8 cellular contexts compared by ENCODE assay signal in the genomic region with DNA sequence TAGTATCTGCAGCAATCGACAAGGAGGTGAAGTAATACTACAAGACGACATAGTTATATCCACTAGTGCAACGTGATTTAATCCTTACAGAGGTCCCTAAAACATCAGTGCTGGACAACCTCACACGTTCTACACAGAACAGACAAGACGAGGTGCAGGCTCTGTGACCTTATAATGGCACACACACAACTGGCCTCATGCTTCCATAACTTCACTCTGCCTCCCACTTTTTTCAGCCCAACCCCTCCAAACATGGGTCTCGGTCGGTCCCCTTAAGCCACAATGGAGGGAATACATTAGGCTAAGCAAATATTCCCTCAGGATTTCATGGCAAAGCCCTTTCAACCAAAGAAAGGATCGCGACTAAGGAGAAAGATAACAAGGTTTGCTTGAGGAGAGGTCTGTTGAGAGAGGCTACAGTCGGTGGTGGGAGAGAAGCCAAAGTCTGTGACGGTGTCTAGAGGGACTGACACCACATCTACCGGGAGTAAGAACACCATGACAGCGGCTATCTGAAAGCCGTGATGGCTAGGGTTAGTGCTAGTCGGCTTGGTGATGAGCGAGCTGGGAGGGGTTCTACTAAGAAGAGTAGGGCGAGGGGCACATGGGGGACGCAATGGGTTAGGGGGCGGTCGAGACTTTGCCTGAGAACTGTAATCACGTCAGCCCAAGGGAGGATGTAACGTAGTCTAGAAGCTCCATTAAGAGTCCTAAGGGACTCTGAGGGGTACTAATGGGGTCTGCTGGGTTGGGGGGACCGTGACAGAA. TPM values are rescaled to one million over a fixed set of nuclear protein-coding genes. Genes with fewer than 3 reads are reported as not detected.
DNase-seq lines count a peak whose midpoint lies in the region; ATAC-seq and TF ChIP-seq lines count a peak whose summit lies in the region.

No MANE protein-coding gene starts in this region.

- no peaks in the 10 kb centered on the region for H3K36me3 Mint-ChIP-seq in activated T-cell treated with anti-CD3 and anti-CD28 coated beads, Interleukin-2, amount 50 U/mL, for 4 hours (ENCODE audit: insufficient read depth)

- H3K36me3 ChIP-seq in neuron (ENCODE audit: insufficient read depth, low read length) = no peaks in the 10 kb centered on the region

- H3K4me3 ChIP-seq in neuron (ENCODE audit: low read length) = peak overlapping the region; percentile 82

- ATAC-seq in activated T-cell treated with anti-CD3 and anti-CD28 coated beads, Interleukin-2, amount 50 U/mL, for 4 hours = peak; percentile 0
- ATAC-seq in foreskin keratinocyte (peak; percentile 4), GM21367 (IDR thresholded peaks at IDR 0.05; ENCODE audit: unreplicated experiment) (no peak)

- DNase-seq in stimulated activated CD4-positive, alpha-beta T cell treated with anti-CD3 and anti-CD28 coated beads, Interleukin-2, amount 100 ng/mL, for 24 hours = peak; percentile 23 to 30
- DNase-seq in stimulated activated CD4-positive, alpha-beta T cell treated with anti-CD3 and anti-CD28 coated beads, Interleukin-4, amount 100 ng/mL, for 24 hours = no peak
- peak; percentile 43 for DNase-seq in HuH-7 (ENCODE audit: low spot score)
- no peak for DNase-seq in activated T-cell treated with anti-CD3 and anti-CD28 coated beads, Interleukin-2, amount 50 U/mL, for 4 hours
- peak in 1 of 2 donors; percentile 8 for DNase-seq in foreskin keratinocyte
- no peak for DNase-seq in KG1 (lab: John Stamatoyannopoulos, UW)

- peaks cover 37% of the 10 kb centered on the region for H3K4me1 Mint-ChIP-seq in activated T-cell treated with anti-CD3 and anti-CD28 coated beads, Interleukin-2, amount 50 U/mL, for 4 hours (ENCODE audit: low read depth)

- H3K9me3 Mint-ChIP-seq in activated T-cell treated with anti-CD3 and anti-CD28 coated beads, Interleukin-2, amount 50 U/mL, for 4 hours = no peaks in the 10 kb centered on the region

- TF ChIP-seq CTCF in foreskin keratinocyte (conservative IDR thresholded peaks at IDR 0.05) = no peak

- peaks cover 2% of the 10 kb centered on the region for H3K27me3 Mint-ChIP-seq in activated T-cell treated with anti-CD3 and anti-CD28 coated beads, Interleukin-2, amount 50 U/mL, for 4 hours (ENCODE audit: low read depth)

- no peaks in the 10 kb centered on the region for H3K9me3 ChIP-seq in neuron (ENCODE audit: low read length)

- peak overlapping the region; percentile 96 for H2AFZ ChIP-seq in neuron (ENCODE audit: low read depth, low read length)

- H3K4me1 ChIP-seq in foreskin keratinocyte = no peaks in the 10 kb centered on the region
- peaks cover 19% of the 10 kb centered on the region for H3K4me1 ChIP-seq in neuron (ENCODE audit: insufficient read depth, low read length)

- H3K27ac ChIP-seq in foreskin keratinocyte = peak overlapping the region; percentile 21

- no peaks in the 10 kb centered on the region for H3K27me3 ChIP-seq in foreskin keratinocyte
- no peaks in the 10 kb centered on the region for H3K27me3 ChIP-seq in neuron (ENCODE audit: insufficient read depth, low read length)

- peak overlapping the region; percentile 93 for H3K4me3 Mint-ChIP-seq in activated T-cell treated with anti-CD3 and anti-CD28 coated beads, Interleukin-2, amount 50 U/mL, for 4 hours

RNA-seq across cellular contexts. Expression of a gene that starts 1.1 kb away (rescaled TPM):
- total RNA-seq in activated T-cell treated with anti-CD3 and anti-CD28 coated beads, Interleukin-2, amount 50 U/mL, for 4 hours = 10 to 100 TPM; 15.9 to 18.9 (median 17.1) TPM
- total RNA-seq in foreskin keratinocyte = 14.8 and 16.5 TPM in 2 replicates
- 1.4 and 1.7 TPM in 2 replicates for polyA plus RNA-seq in foreskin keratinocyte

RNA-seq across cellular contexts. Expression of a gene that starts 1.3 kb away (rescaled TPM):
- 1 to 10 TPM; 1.4 to 1.7 (median 1.5) TPM for total RNA-seq in activated T-cell treated with anti-CD3 and anti-CD28 coated beads, Interleukin-2, amount 50 U/mL, for 4 hours
- 2.8 and 3.7 TPM in 2 replicates for total RNA-seq in foreskin keratinocyte
- 2.2 and 2.7 TPM in 2 replicates for polyA plus RNA-seq in foreskin keratinocyte

Comparison
In these comparisons a context has a peak if more than half of its experiments do, and no peak if none do; other contexts are left out.
1. DNase-seq: peak in stimulated activated CD4-positive, alpha-beta T cell treated with anti-CD3 and anti-CD28 coated beads, Interleukin-2, amount 100 ng/mL, for 24 hours (2 of 2) and HuH-7 (single experiment); none in stimulated activated CD4-positive, alpha-beta T cell treated with anti-CD3 and anti-CD28 coated beads, Interleukin-4, amount 100 ng/mL, for 24 hours (single experiment), activated T-cell treated with anti-CD3 and anti-CD28 coated beads, Interleukin-2, amount 50 U/mL, for 4 hours (single experiment) and KG1 (single experiment).